Comparison of ENCODE assay signal across 15 cellular contexts in the genomic region with DNA sequence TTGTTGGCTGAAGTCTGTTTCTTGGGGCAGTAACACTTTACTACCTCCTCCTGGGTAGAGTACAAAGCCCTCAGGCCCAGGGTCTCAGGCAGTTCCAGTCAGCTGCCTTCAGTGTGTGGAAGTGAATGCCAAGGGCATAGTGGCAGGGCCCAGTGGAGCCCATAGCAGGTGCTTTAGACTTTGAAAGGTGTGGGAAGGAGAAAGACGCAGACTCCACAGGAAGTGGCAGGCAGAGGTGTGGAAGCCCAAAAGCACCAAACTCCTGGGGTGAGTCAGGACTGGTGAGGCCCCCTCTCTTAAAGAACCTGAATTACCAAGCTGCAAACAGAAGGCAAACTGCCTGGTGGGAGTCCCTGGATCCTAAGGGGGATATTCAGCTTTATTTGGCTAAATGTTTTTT. TPM values are rescaled to one million over a fixed set of nuclear protein-coding genes. Genes with fewer than 3 reads are reported as not detected.
DNase-seq lines count a peak whose midpoint lies in the region; ATAC-seq and TF ChIP-seq lines count a peak whose summit lies in the region.
"Had no signal": no experiment of that assay in that cellular context is flagged by ENCODE, and none has a peak within 500 bp of the region (broad histone marks: within the 10 kb centered on the region; RNA-seq: fewer than 3 reads in every experiment).

No MANE protein-coding gene starts in this region.

- peaks cover 10% of the 10 kb centered on the region for H3K4me1 Mint-ChIP-seq in activated CD4-positive, alpha-beta memory T cell treated with anti-CD3 and anti-CD28 coated beads for 36 hours (ENCODE audit: low read depth)

- H3K27ac ChIP-seq in left ventricle myocardium inferior (replicated peaks) = peak overlapping the region; percentile 24
- H3K27ac ChIP-seq: BLaER1 treated with 17β-estradiol and CSF1 and Interleukin-3, amounts not matched to agents 10 nM and 100 nM had no signal

- H3K4me3 Mint-ChIP-seq in activated CD4-positive, alpha-beta memory T cell treated with anti-CD3 and anti-CD28 coated beads for 36 hours = no peak overlapping the region

- H3K27me3 Mint-ChIP-seq in activated CD4-positive, alpha-beta memory T cell treated with anti-CD3 and anti-CD28 coated beads for 36 hours = peaks cover 2% of the 10 kb centered on the region

- H3K4me1 ChIP-seq in left ventricle myocardium inferior = peaks cover 17% of the 10 kb centered on the region
- H3K4me1 ChIP-seq: BLaER1 treated with 17β-estradiol and CSF1 and Interleukin-3, amounts not matched to agents 10 nM and 100 nM had no signal

- H3K36me3 ChIP-seq in left ventricle myocardium inferior = peaks cover 5% of the 10 kb centered on the region

- no peaks in the 10 kb centered on the region for H3K36me3 Mint-ChIP-seq in activated CD4-positive, alpha-beta memory T cell treated with anti-CD3 and anti-CD28 coated beads for 36 hours

- DNase-seq in activated CD4-positive, alpha-beta T cell treated with anti-CD3 and anti-CD28 coated beads for 48 hours = peak; percentile 12
- no peak for DNase-seq in activated CD4-positive, alpha-beta T cell treated with anti-CD3 and anti-CD28 coated beads, Interleukin-2, amount 50 U/mL, for 48 hours
- DNase-seq in left ventricle myocardium inferior = no peak
- no peak for DNase-seq in Right ventricle myocardium superior
- DNase-seq in activated CD4-positive, alpha-beta memory T cell treated with anti-CD3 and anti-CD28 coated beads for 36 hours = peak; percentile 48
- peak; percentile 25 for DNase-seq in stimulated activated CD8-positive, alpha-beta memory T cell treated with anti-CD3 and anti-CD28 coated beads, Interleukin-4, amount 100 ng/mL, for 48 hours
- no peak for DNase-seq in NCI-H524 (lab: John Stamatoyannopoulos, UW)
- no peak for DNase-seq in HEK293T (ENCODE audit: extremely low spot score)
- DNase-seq: DMS 273 treated with DMSO at 0.1 percent for 48 hours, KG1, NCI-H1048, NCI-H146, NCI-H2107 had no signal

- no peaks in the 10 kb centered on the region for H3K9me3 ChIP-seq in left ventricle myocardium inferior (replicated peaks)

- no peak for TF ChIP-seq CTCF in left ventricle myocardium inferior (IDR thresholded peaks at IDR 0.05; ENCODE audit: borderline replicate concordance)

- intact Hi-C loops in left ventricle myocardium inferior (cut with micrococcal nuclease) (no loop called here), Right ventricle myocardium superior (cut with DNase I) (no loop called here)
- intact Hi-C loops in activated CD4-positive, alpha-beta memory T cell treated with anti-CD3 and anti-CD28 coated beads for 36 hours (cut with micrococcal nuclease) = no loop called here

- H3K4me3 ChIP-seq in left ventricle myocardium inferior = no peak overlapping the region
- H3K4me3 ChIP-seq: BLaER1 treated with 17β-estradiol and CSF1 and Interleukin-3, amounts not matched to agents 10 nM and 100 nM had no signal

- POLR2A ChIA-PET in activated CD4-positive, alpha-beta memory T cell treated with anti-CD3 and anti-CD28 coated beads for 36 hours (lab: Charles Lee) = no interaction called here
- POLR2A ChIA-PET in HEK293T (lab: Yijun Ruan, JAX) = no interaction called here

- CTCF ChIA-PET in activated CD4-positive, alpha-beta memory T cell treated with anti-CD3 and anti-CD28 coated beads for 36 hours (lab: Charles Lee) = no interaction called here
- CTCF ChIA-PET in HEK293T (lab: Yijun Ruan, JAX) = no interaction called here

- H3K27ac Mint-ChIP-seq in activated CD4-positive, alpha-beta memory T cell treated with anti-CD3 and anti-CD28 coated beads for 36 hours = no peak overlapping the region

- H3K27me3 ChIP-seq in left ventricle myocardium inferior (ENCODE audit: low read depth) = no peaks in the 10 kb centered on the region
- H3K27me3 ChIP-seq: BLaER1 treated with 17β-estradiol and CSF1 and Interleukin-3, amounts not matched to agents 10 nM and 100 nM had no signal

- no peak for ATAC-seq in Right ventricle myocardium superior (ENCODE audit: poor library complexity)
- ATAC-seq: Panc1 had no signal

- H3K9me3 Mint-ChIP-seq in activated CD4-positive, alpha-beta memory T cell treated with anti-CD3 and anti-CD28 coated beads for 36 hours = peaks cover 2% of the 10 kb centered on the region

TF ChIP-seq in HEK293T, 16 proteins besides CTCF, POLR2A, EP300 and RAD21:
- no peak for TF ChIP-seq TARDBP (IDR thresholded peaks at IDR 0.05)
- TF ChIP-seq SP1 (IDR thresholded peaks at IDR 0.05) = no peak
- TF ChIP-seq FOXA1 (IDR thresholded peaks at IDR 0.05) = no peak
- TF ChIP-seq ARNT (IDR thresholded peaks at IDR 0.05) = no peak
- no peak for TF ChIP-seq FOXM1 (IDR thresholded peaks at IDR 0.05; ENCODE audit: borderline replicate concordance)
- TF ChIP-seq ELF4 (IDR thresholded peaks at IDR 0.05) = no peak
- TF ChIP-seq NFRKB (IDR thresholded peaks at IDR 0.05) = no peak
- no peak for TF ChIP-seq HDGF (IDR thresholded peaks at IDR 0.05; ENCODE audit: borderline replicate concordance)
- no peak for TF ChIP-seq FOXK2 (IDR thresholded peaks at IDR 0.05)
- TF ChIP-seq LEF1 (IDR thresholded peaks at IDR 0.05; ENCODE audit: borderline replicate concordance) = no peak
- no peak for TF ChIP-seq SUZ12 (IDR thresholded peaks at IDR 0.05)
- no peak for TF ChIP-seq ZNF384 (IDR thresholded peaks at IDR 0.05)
- no peak for TF ChIP-seq L3MBTL2 (conservative IDR thresholded peaks at IDR 0.05)
- TF ChIP-seq, protein P1, sequence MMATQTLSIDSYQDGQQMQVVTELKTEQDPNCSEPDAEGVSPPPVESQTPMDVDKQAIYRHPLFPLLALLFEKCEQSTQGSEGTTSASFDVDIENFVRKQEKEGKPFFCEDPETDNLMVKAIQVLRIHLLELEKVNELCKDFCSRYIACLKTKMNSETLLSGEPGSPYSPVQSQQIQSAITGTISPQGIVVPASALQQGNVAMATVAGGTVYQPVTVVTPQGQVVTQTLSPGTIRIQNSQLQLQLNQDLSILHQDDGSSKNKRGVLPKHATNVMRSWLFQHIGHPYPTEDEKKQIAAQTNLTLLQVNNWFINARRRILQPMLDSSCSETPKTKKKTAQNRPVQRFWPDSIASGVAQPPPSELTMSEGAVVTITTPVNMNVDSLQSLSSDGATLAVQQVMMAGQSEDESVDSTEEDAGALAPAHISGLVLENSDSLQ (IDR thresholded peaks at IDR 0.05) = no peak
- TF ChIP-seq BHLHE40 (IDR thresholded peaks at IDR 0.05; ENCODE audit: borderline replicate concordance) = no peak
- no peak for TF ChIP-seq CTBP1 (IDR thresholded peaks at IDR 0.05; ENCODE audit: borderline replicate concordance)

RNA-seq across cellular contexts. Expression of a gene that starts 45.3 kb away (rescaled TPM):
- total RNA-seq in left ventricle myocardium inferior (61.2 TPM), Right ventricle myocardium superior (58.9 TPM)
- 1 to 10 TPM; 1.8 to 2.3 TPM for total RNA-seq in activated CD4-positive, alpha-beta memory T cell treated with anti-CD3 and anti-CD28 coated beads for 36 hours

Comparison
In these comparisons a context has a peak if more than half of its experiments do, and no peak if none do; other contexts are left out.
1. DNase-seq: peak in activated CD4-positive, alpha-beta T cell treated with anti-CD3 and anti-CD28 coated beads for 48 hours (single experiment), activated CD4-positive, alpha-beta memory T cell treated with anti-CD3 and anti-CD28 coated beads for 36 hours (single experiment) and stimulated activated CD8-positive, alpha-beta memory T cell treated with anti-CD3 and anti-CD28 coated beads, Interleukin-4, amount 100 ng/mL, for 48 hours (single experiment); none in activated CD4-positive, alpha-beta T cell treated with anti-CD3 and anti-CD28 coated beads, Interleukin-2, amount 50 U/mL, for 48 hours (0 of 2), left ventricle myocardium inferior (single experiment), Right ventricle myocardium superior (single experiment), NCI-H524 (0 of 2) and HEK293T (single experiment).
2. RNA of a gene that starts 45.3 kb away (total RNA-seq): 61.2 TPM in left ventricle myocardium inferior (single experiment) and 58.9 TPM in Right ventricle myocardium superior (single experiment); 1.8 to 2.3 TPM in activated CD4-positive, alpha-beta memory T cell treated with anti-CD3 and anti-CD28 coated beads for 36 hours; every median in the first group is over 10 times any median in the second.